1 cellular context compared by ENCODE assay signal in the genomic region with DNA sequence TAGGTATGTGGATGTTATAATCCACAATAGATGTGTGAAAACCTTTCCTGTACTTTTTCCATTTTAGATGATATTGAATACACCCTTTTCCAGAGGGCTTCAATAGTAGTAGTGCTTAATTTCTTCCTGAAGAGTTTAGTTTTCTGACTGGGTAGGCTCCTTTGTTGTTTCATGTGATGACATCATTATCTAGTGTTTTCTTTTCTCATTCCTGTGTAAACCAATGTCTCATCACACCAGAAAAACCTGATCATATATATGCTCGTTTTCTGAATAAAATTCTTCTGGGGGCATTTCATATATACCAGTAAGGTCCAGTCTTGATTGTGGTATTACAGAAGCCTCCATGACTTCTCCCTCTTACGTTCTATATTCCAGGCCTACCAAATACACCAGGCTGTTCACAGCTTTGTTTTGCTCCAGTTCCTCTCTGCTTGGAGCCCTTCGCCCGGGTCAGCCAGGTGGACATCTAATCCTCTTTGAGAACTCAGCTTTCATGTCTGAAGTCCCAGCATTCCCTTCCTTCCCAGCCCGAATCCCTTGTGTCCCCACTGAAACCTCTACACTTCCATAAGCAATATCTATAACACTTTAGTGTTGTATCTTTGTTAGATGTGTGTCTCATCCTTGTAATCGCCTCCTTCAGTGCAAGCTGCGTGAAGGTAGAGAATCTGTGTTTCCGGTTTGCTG.
TF ChIP-seq lines count a peak whose summit lies in the region.

No MANE protein-coding gene starts in this region.

TF ChIP-seq in HepG2, 621 proteins besides CTCF, POLR2A, EP300 and RAD21 (continued from another document):
- TF ChIP-seq, protein P1, sequence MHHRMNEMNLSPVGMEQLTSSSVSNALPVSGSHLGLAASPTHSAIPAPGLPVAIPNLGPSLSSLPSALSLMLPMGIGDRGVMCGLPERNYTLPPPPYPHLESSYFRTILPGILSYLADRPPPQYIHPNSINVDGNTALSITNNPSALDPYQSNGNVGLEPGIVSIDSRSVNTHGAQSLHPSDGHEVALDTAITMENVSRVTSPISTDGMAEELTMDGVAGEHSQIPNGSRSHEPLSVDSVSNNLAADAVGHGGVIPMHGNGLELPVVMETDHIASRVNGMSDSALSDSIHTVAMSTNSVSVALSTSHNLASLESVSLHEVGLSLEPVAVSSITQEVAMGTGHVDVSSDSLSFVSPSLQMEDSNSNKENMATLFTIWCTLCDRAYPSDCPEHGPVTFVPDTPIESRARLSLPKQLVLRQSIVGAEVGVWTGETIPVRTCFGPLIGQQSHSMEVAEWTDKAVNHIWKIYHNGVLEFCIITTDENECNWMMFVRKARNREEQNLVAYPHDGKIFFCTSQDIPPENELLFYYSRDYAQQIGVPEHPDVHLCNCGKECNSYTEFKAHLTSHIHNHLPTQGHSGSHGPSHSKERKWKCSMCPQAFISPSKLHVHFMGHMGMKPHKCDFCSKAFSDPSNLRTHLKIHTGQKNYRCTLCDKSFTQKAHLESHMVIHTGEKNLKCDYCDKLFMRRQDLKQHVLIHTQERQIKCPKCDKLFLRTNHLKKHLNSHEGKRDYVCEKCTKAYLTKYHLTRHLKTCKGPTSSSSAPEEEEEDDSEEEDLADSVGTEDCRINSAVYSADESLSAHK (CRISPR knock-in tag; IDR thresholded peaks at IDR 0.05; ENCODE audit: borderline replicate concordance), result no peak
- TF ChIP-seq KMT2B (CRISPR knock-in tag; IDR thresholded peaks at IDR 0.05) (no peak), JDP2 (CRISPR knock-in tag; IDR thresholded peaks at IDR 0.05; ENCODE audit: borderline replicate concordance) (no peak), SOX6 (IDR thresholded peaks at IDR 0.05) (no peak), SOX6 (CRISPR knock-in tag; IDR thresholded peaks at IDR 0.05) (peak; percentile 45; the same call in 1 of the 2 replicates), RBM39 (IDR thresholded peaks at IDR 0.05; ENCODE audit: low read depth, low read length, poor library complexity, severe bottlenecking) (no peak), ZNF7 (CRISPR knock-in tag; IDR thresholded peaks at IDR 0.05) (no peak), ZNF747 (CRISPR knock-in tag; IDR thresholded peaks at IDR 0.05; ENCODE audit: borderline replicate concordance) (no peak), ZNF839 (CRISPR knock-in tag; IDR thresholded peaks at IDR 0.05; ENCODE audit: borderline replicate concordance) (no peak), ARID4A (CRISPR knock-in tag; IDR thresholded peaks at IDR 0.05; ENCODE audit: borderline replicate concordance) (peak; percentile 13; the same call in 1 of the 2 replicates), THAP8 (CRISPR knock-in tag; IDR thresholded peaks at IDR 0.05; ENCODE audit: borderline replicate concordance) (no peak), GPBP1L1 (CRISPR knock-in tag; IDR thresholded peaks at IDR 0.05) (no peak), HDAC1 (CRISPR knock-in tag; IDR thresholded peaks at IDR 0.05) (no peak), SALL1 (CRISPR knock-in tag; IDR thresholded peaks at IDR 0.05) (0 out of 2 replicates have a peak, but pooled peaks have one; percentile 11), CREB1 (IDR thresholded peaks at IDR 0.05) (0 out of 2 replicates have a peak, but pooled peaks have one; percentile 35), CREB1 (CRISPR knock-in tag; IDR thresholded peaks at IDR 0.05) (0 out of 2 replicates have a peak, but pooled peaks have one; percentile 50), GZF1 (CRISPR knock-in tag; IDR thresholded peaks at IDR 0.05) (no peak), ZNF766 (CRISPR knock-in tag; IDR thresholded peaks at IDR 0.05; ENCODE audit: borderline replicate concordance) (no peak), HES4 (CRISPR knock-in tag; IDR thresholded peaks at IDR 0.05; ENCODE audit: borderline replicate concordance) (no peak), ZNF44 (CRISPR knock-in tag; IDR thresholded peaks at IDR 0.05) (no peak), SAP130 (CRISPR knock-in tag; IDR thresholded peaks at IDR 0.05; ENCODE audit: low read depth) (peak; percentile 36), ATF7 (IDR thresholded peaks at IDR 0.05) (peak; percentile 95), ATF7 (CRISPR knock-in tag; IDR thresholded peaks at IDR 0.05) (no peak), PTBP1 (IDR thresholded peaks at IDR 0.05; ENCODE audit: low read depth, low read length, poor library complexity, severe bottlenecking) (no peak), SIX1 (CRISPR knock-in tag; IDR thresholded peaks at IDR 0.05; ENCODE audit: borderline replicate concordance) (no peak), ZFX (CRISPR knock-in tag; IDR thresholded peaks at IDR 0.05; ENCODE audit: low read depth) (0 out of 2 replicates have a peak, but pooled peaks have one; percentile 27), ZNF773 (CRISPR knock-in tag; IDR thresholded peaks at IDR 0.05; ENCODE audit: borderline replicate concordance) (no peak), SCMH1 (CRISPR knock-in tag; IDR thresholded peaks at IDR 0.05; ENCODE audit: borderline replicate concordance) (no peak), ZNF292 (CRISPR knock-in tag; IDR thresholded peaks at IDR 0.05; ENCODE audit: borderline replicate concordance, low read depth) (peak; percentile 43; the same call in 1 of the 2 replicates), NCOA2 (CRISPR knock-in tag; IDR thresholded peaks at IDR 0.05) (no peak), AGO2 (optimal IDR thresholded peaks at IDR 0.05; ENCODE audit: low read depth, low read length) (no peak)
- TF ChIP-seq, protein P2, sequence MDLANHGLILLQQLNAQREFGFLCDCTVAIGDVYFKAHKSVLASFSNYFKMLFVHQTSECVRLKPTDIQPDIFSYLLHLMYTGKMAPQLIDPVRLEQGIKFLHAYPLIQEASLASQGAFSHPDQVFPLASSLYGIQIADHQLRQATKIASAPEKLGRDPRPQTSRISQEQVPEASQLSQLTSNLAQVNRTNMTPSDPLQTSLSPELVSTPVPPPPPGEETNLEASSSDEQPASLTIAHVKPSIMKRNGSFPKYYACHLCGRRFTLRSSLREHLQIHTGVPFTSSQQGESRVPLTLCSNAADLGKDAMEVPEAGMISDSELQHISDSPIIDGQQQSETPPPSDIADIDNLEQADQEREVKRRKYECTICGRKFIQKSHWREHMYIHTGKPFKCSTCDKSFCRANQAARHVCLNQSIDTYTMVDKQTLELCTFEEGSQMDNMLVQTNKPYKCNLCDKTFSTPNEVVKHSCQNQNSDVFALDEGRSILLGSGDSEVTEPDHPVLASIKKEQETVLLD (CRISPR knock-in tag; IDR thresholded peaks at IDR 0.05; ENCODE audit: low read depth), result no peak
